11 cellular contexts compared by ENCODE assay signal in genomic region chr20:6381887-6382286, GRCh38.
DNase-seq lines count a peak whose midpoint lies in the region; ATAC-seq and TF ChIP-seq lines count a peak whose summit lies in the region.
"Had no signal": no experiment of that assay in that cellular context is flagged by ENCODE, and none has a peak within 500 bp of the region (broad histone marks: within the 10 kb centered on the region; RNA-seq: fewer than 3 reads in every experiment).

No MANE protein-coding gene starts in this region.

- no peak overlapping the region for H2AK5ac ChIP-seq in H9 (ENCODE audit: insufficient read length, low read length)

- no peak for TF ChIP-seq POLR2A in prostate gland (IDR thresholded peaks at IDR 0.05)

- no peaks in the 10 kb centered on the region for H3K79me2 ChIP-seq in H9 (ENCODE audit: insufficient read depth, low read length)

- no peaks in the 10 kb centered on the region for H3K36me3 ChIP-seq in prostate gland

- H3K23me2 ChIP-seq in H9 (ENCODE audit: insufficient read length, low read depth, low read length, poor library complexity, severe bottlenecking), result no peaks in the 10 kb centered on the region

- H3K4me3 ChIP-seq in prostate gland, result no peak overlapping the region

- intact Hi-C loops in prostate gland (cut with DNase I), result no loop called here

- H4K20me1 ChIP-seq in H9 (ENCODE audit: control insufficient read depth, insufficient read depth, insufficient read length), result no peaks in the 10 kb centered on the region

- no peak overlapping the region for H4K5ac ChIP-seq in H9 (ENCODE audit: insufficient read length, low read depth, low read length)

- H3K14ac ChIP-seq in H9 (ENCODE audit: insufficient read depth, low read length), result no peak overlapping the region

- H3K9ac ChIP-seq in H9 (ENCODE audit: extremely low read depth, insufficient read length, low read length), result no peak overlapping the region

- POLR2A ChIA-PET in RWPE1 (lab: Yijun Ruan, JAX; ENCODE audit: low non-redundant PET) (no interaction called here), GM10248 (lab: Yijun Ruan, JAX) (no interaction called here)

- no peak overlapping the region for H2AFZ ChIP-seq in H9 (ENCODE audit: low read length)

- no peaks in the 10 kb centered on the region for H3K4me1 ChIP-seq in H9 (ENCODE audit: insufficient read depth, low read length)
- no peaks in the 10 kb centered on the region for H3K4me1 ChIP-seq in foreskin keratinocyte
- no peaks in the 10 kb centered on the region for H3K4me1 ChIP-seq in prostate gland (replicated peaks)

- H3K27ac Mint-ChIP-seq in H9, result 0 out of 7 replicates have a peak overlapping the region, but pooled peaks of 1 of the 3 experiments have one; percentile 57
- no peak overlapping the region for H3K27ac Mint-ChIP-seq in progenitor cell of endocrine pancreas

- no peak overlapping the region for H2BK20ac ChIP-seq in H9 (ENCODE audit: low read depth, low read length, poor library complexity, severe bottlenecking)

- TF ChIP-seq CTCF in H9 (conservative IDR thresholded peaks at IDR 0.05) (peak; percentile 79), RWPE1 (conservative IDR thresholded peaks at IDR 0.05; ENCODE audit: low read depth) (peak; percentile 34), foreskin keratinocyte (conservative IDR thresholded peaks at IDR 0.05) (peak; percentile 69), progenitor cell of endocrine pancreas (IDR thresholded peaks at IDR 0.05; ENCODE audit: unreplicated experiment) (peak; percentile 69), prostate gland (IDR thresholded peaks at IDR 0.05) (no peak), GM10248 (IDR thresholded peaks at IDR 0.05; ENCODE audit: control extremely low read depth, extremely low read depth, low read depth, missing control alignments) (no peak)

- WGBS in H9 (ENCODE audit: extremely low coverage, insufficient read length, low lambda C conversion rate), result no CpG with 5 or more reads among the region's 4 CpGs
- 67% methylated on average over 4 of the region's 4 CpGs for WGBS in prostate gland

- no peak overlapping the region for H3K4me2 ChIP-seq in H9 (ENCODE audit: insufficient read depth, insufficient read length, low read length)

- H3K27me3 ChIP-seq in H9 (ENCODE audit: insufficient read depth, low read length), result no peaks in the 10 kb centered on the region
- no peaks in the 10 kb centered on the region for H3K27me3 ChIP-seq in foreskin keratinocyte
- no peaks in the 10 kb centered on the region for H3K27me3 ChIP-seq in prostate gland (replicated peaks; ENCODE audit: insufficient read depth)

- H3K79me1 ChIP-seq in H9 (ENCODE audit: insufficient read depth, low read depth, low read length, poor library complexity, severe bottlenecking), result no peaks in the 10 kb centered on the region

- CTCF ChIA-PET in RWPE1 (lab: Yijun Ruan, JAX), result interaction anchor here (0.5 to 1.2 kb wide), 10 partner anchors 10 to 573 kb away, joined by 3 to 4 read pairs (median 3); no protein-coding TSS in a partner anchor
- CTCF ChIA-PET in GM10248 (lab: Yijun Ruan, JAX), result interaction anchor here (0.9 to 1.2 kb wide), 2 partner anchors 13 to 51 kb away, joined by 3 read pairs; no protein-coding TSS in a partner anchor

- H3K9me3 Mint-ChIP-seq in H9, result peaks cover 0 to 2% of the 10 kb centered on the region in 2 experiments; a peak in 2 of 5 replicates
- H3K9me3 Mint-ChIP-seq in progenitor cell of endocrine pancreas (ENCODE audit: low read depth), result no peaks in the 10 kb centered on the region

- H3K18ac ChIP-seq in H9 (ENCODE audit: insufficient read length, low read depth, low read length), result no peak overlapping the region

- ATAC-seq in foreskin keratinocyte, result peak; percentile 75
- ATAC-seq: left ventricle myocardium superior had no signal

- H3K9me3 ChIP-seq in H9 (ENCODE audit: control insufficient read depth, low read depth, low read length), result no peaks in the 10 kb centered on the region
- H3K9me3 ChIP-seq in prostate gland, result no peaks in the 10 kb centered on the region

- H2BK12ac ChIP-seq in H9 (ENCODE audit: insufficient read length, low read depth, low read length), result no peak overlapping the region

- H3K4ac ChIP-seq in H9 (ENCODE audit: low read depth, low read length), result no peak overlapping the region

- DNase-seq in H9 (no peak), RWPE1 (ENCODE audit: low spot score) (peak; percentile 21), foreskin keratinocyte (peak; percentile 16 to 29), progenitor cell of endocrine pancreas (ENCODE audit: low spot score, unreplicated experiment) (no peak), prostate gland (ENCODE audit: low spot score) (no peak), NCI-H1092 treated with DMSO at 0.1 percent for 48 hours (lab: John Stamatoyannopoulos, UW) (no peak), GM10248 (ENCODE audit: extremely low spot score) (no peak)
- DNase-seq: activated CD8-positive, alpha-beta memory T cell treated with anti-CD3 and anti-CD28 coated beads, Interleukin-2, amount 50 U/mL, for 48 hours; left ventricle myocardium superior; NCI-H2171; stimulated activated CD4-positive, alpha-beta T cell treated with anti-CD3 and anti-CD28 coated beads, Interleukin-15, amount 100 ng/mL, for 24 hours had no signal

- H4K8ac ChIP-seq in H9 (replicated peaks; ENCODE audit: insufficient read length, low read depth, low read length), result no peak overlapping the region

- no peaks in the 10 kb centered on the region for H3K27me3 Mint-ChIP-seq in H9 (ENCODE audit: low read depth)
- H3K27me3 Mint-ChIP-seq in progenitor cell of endocrine pancreas, result no peaks in the 10 kb centered on the region

- no peak overlapping the region for H3K56ac ChIP-seq in H9 (ENCODE audit: insufficient read length, low read depth, low read length)

- no peak overlapping the region for H3K27ac ChIP-seq in H9 (ENCODE audit: insufficient read length, low read depth, low read length)
- H3K27ac ChIP-seq in RWPE1, result no peak overlapping the region
- H3K27ac ChIP-seq in foreskin keratinocyte, result no peak overlapping the region
- no peak overlapping the region for H3K27ac ChIP-seq in prostate gland

- no peak overlapping the region for H3K23ac ChIP-seq in H9 (ENCODE audit: insufficient read length, low read depth, low read length)

- no peak overlapping the region for H2BK120ac ChIP-seq in H9 (ENCODE audit: low read depth, low read length, poor library complexity, severe bottlenecking)

- H3K36me3 Mint-ChIP-seq in H9 (ENCODE audit: insufficient read depth in 1 of 3, low read depth in 3 of 3) (no peaks in the 10 kb centered on the region; a peak in 1 of 7 replicates), progenitor cell of endocrine pancreas (ENCODE audit: insufficient read depth) (no peaks in the 10 kb centered on the region)

- H3T11ph ChIP-seq in H9 (ENCODE audit: low read length), result no peak overlapping the region

- no peak overlapping the region for H4K91ac ChIP-seq in H9 (ENCODE audit: insufficient read length, low read depth, low read length)

- H3K4me1 Mint-ChIP-seq in H9, result peaks cover 6% of the 10 kb centered on the region in 2 experiments; a peak in 3 of 4 replicates
- H3K4me1 Mint-ChIP-seq in progenitor cell of endocrine pancreas (ENCODE audit: low read depth), result peaks cover 3% of the 10 kb centered on the region

- no peak overlapping the region for H3K4me3 Mint-ChIP-seq in H9
- no peak overlapping the region for H3K4me3 Mint-ChIP-seq in progenitor cell of endocrine pancreas (ENCODE audit: low read depth)

- no peak overlapping the region for H2BK15ac ChIP-seq in H9 (ENCODE audit: low read depth, low read length)

- no peak overlapping the region for H2BK5ac ChIP-seq in H9 (ENCODE audit: insufficient read length, low read length)

Comparison
In these comparisons a context has a peak if more than half of its experiments do, and no peak if none do; other contexts are left out.
1. DNase-seq: peak in RWPE1 (single experiment) and foreskin keratinocyte (2 of 2); none in H9 (single experiment), progenitor cell of endocrine pancreas (single experiment), prostate gland (single experiment), NCI-H1092 treated with DMSO at 0.1 percent for 48 hours (single experiment) and GM10248 (single experiment).
2. CTCF ChIP-seq: peak in H9 (single experiment), RWPE1 (single experiment), foreskin keratinocyte (single experiment) and progenitor cell of endocrine pancreas (single experiment); none in prostate gland (0 of 4) and GM10248 (single experiment).